16 cellular contexts compared by ENCODE assay signal in genomic region chr1:37544530-37544929, GRCh38. TPM values are rescaled to one million over a fixed set of nuclear protein-coding genes. Genes with fewer than 3 reads are reported as not detected.
DNase-seq lines count a peak whose midpoint lies in the region; ATAC-seq and TF ChIP-seq lines count a peak whose summit lies in the region.
"Had no signal": no experiment of that assay in that cellular context is flagged by ENCODE, and none has a peak within 500 bp of the region (broad histone marks: within the 10 kb centered on the region; RNA-seq: fewer than 3 reads in every experiment).

No MANE protein-coding gene starts in this region.

- H3K36me3 ChIP-seq in neuronal stem cell (replicated peaks in 1 of 2; ENCODE audit: control insufficient read depth in 2 of 2, insufficient read depth in 2 of 2, low read length in 2 of 2), result peaks cover 23 to 81% of the 10 kb centered on the region in 2 donors

- H3K27me3 Mint-ChIP-seq in activated naive CD8-positive, alpha-beta T cell treated with anti-CD3 and anti-CD28 coated beads, Interleukin-2, amount 10 ng/mL, durations not matched to agents 7 days and 5 days, result no peaks in the 10 kb centered on the region
- no peaks in the 10 kb centered on the region for H3K27me3 Mint-ChIP-seq in activated naive CD8-positive, alpha-beta T cell treated with anti-CD3 and anti-CD28 coated beads for 36 hours
- H3K27me3 Mint-ChIP-seq in endothelial cell (ENCODE audit: unreplicated experiment), result no peaks in the 10 kb centered on the region
- H3K27me3 Mint-ChIP-seq: CD8-positive, alpha-beta memory T cell had no signal

- H3K9me3 Mint-ChIP-seq in activated naive CD8-positive, alpha-beta T cell treated with anti-CD3 and anti-CD28 coated beads, Interleukin-2, amount 10 ng/mL, durations not matched to agents 7 days and 5 days, result no peaks in the 10 kb centered on the region
- H3K9me3 Mint-ChIP-seq in activated naive CD8-positive, alpha-beta T cell treated with anti-CD3 and anti-CD28 coated beads for 36 hours, result no peaks in the 10 kb centered on the region
- H3K9me3 Mint-ChIP-seq in endothelial cell (ENCODE audit: unreplicated experiment), result no peaks in the 10 kb centered on the region
- H3K9me3 Mint-ChIP-seq: CD8-positive, alpha-beta memory T cell; H9 had no signal

- H2BK15ac ChIP-seq in neuronal stem cell (ENCODE audit: low read length), result no peak overlapping the region

- H3K4me1 ChIP-seq in neuronal stem cell (ENCODE audit: control insufficient read depth in 2 of 2, insufficient read depth in 1 of 2, low read depth in 1 of 2, low read length in 2 of 2), result no peaks in the 10 kb centered on the region
- H3K4me1 ChIP-seq: BLaER1, Caco-2 had no signal

- H3K27me3 ChIP-seq in neuronal stem cell (ENCODE audit: control insufficient read depth in 3 of 3, insufficient read depth in 3 of 3, low read depth in 1 of 3, low read length in 3 of 3), result no peaks in the 10 kb centered on the region
- H3K27me3 ChIP-seq: BLaER1 had no signal

- H3K27ac ChIP-seq in neuronal stem cell (replicated peaks; ENCODE audit: low read length), result no peak overlapping the region
- H3K27ac ChIP-seq: BLaER1 had no signal

- no peak for DNase-seq in activated naive CD8-positive, alpha-beta T cell treated with anti-CD3 and anti-CD28 coated beads, Interleukin-2, amount 10 ng/mL, durations not matched to agents 7 days and 5 days
- DNase-seq in activated naive CD8-positive, alpha-beta T cell treated with anti-CD3 and anti-CD28 coated beads for 36 hours, result no peak
- no peak for DNase-seq in endothelial cell (ENCODE audit: low spot score)
- no peak for DNase-seq in neuronal stem cell (ENCODE audit: low spot score)
- no peak for DNase-seq in left lobe of liver (ENCODE audit: low spot score)
- no peak for DNase-seq in HT-29 (ENCODE audit: low spot score)
- DNase-seq: 8988T; AML-193; Caco-2; CD8-positive, alpha-beta memory T cell; DMS79; GOT3; H9 had no signal

- POLR2A ChIA-PET in activated naive CD8-positive, alpha-beta T cell treated with anti-CD3 and anti-CD28 coated beads, Interleukin-2, amount 10 ng/mL, durations not matched to agents 7 days and 5 days (lab: Charles Lee), result no interaction called here

- H3K79me1 ChIP-seq in neuronal stem cell (ENCODE audit: low read depth, low read length), result peaks cover 4% of the 10 kb centered on the region

- TF ChIP-seq CTCF in endothelial cell (IDR thresholded peaks at IDR 0.05; ENCODE audit: unreplicated experiment), result no peak

- no peak overlapping the region for H3K4ac ChIP-seq in neuronal stem cell (ENCODE audit: low read length)

- peaks cover 3% of the 10 kb centered on the region for H3K4me1 Mint-ChIP-seq in activated naive CD8-positive, alpha-beta T cell treated with anti-CD3 and anti-CD28 coated beads, Interleukin-2, amount 10 ng/mL, durations not matched to agents 7 days and 5 days
- H3K4me1 Mint-ChIP-seq in activated naive CD8-positive, alpha-beta T cell treated with anti-CD3 and anti-CD28 coated beads for 36 hours, result peaks cover 2% of the 10 kb centered on the region
- H3K4me1 Mint-ChIP-seq in endothelial cell (ENCODE audit: unreplicated experiment), result no peaks in the 10 kb centered on the region
- H3K4me1 Mint-ChIP-seq: H9 had no signal

- no peak overlapping the region for H3K4me2 ChIP-seq in neuronal stem cell (ENCODE audit: insufficient read depth, low read length, poor library complexity, severe bottlenecking)
- H3K4me2 ChIP-seq: BLaER1 had no signal

- H4K91ac ChIP-seq in neuronal stem cell (ENCODE audit: low read depth, low read length, poor library complexity), result no peak overlapping the region

- H3K4me3 ChIP-seq in neuronal stem cell (ENCODE audit: low read length in 2 of 2), result no peak overlapping the region
- H3K4me3 ChIP-seq: BLaER1 had no signal

- H3K4me3 Mint-ChIP-seq in activated naive CD8-positive, alpha-beta T cell treated with anti-CD3 and anti-CD28 coated beads, Interleukin-2, amount 10 ng/mL, durations not matched to agents 7 days and 5 days, result no peak overlapping the region
- H3K4me3 Mint-ChIP-seq in activated naive CD8-positive, alpha-beta T cell treated with anti-CD3 and anti-CD28 coated beads for 36 hours, result no peak overlapping the region
- peak overlapping the region; percentile 72 for H3K4me3 Mint-ChIP-seq in endothelial cell (ENCODE audit: unreplicated experiment)
- H3K4me3 Mint-ChIP-seq: H9 had no signal

- no peak overlapping the region for H2BK12ac ChIP-seq in neuronal stem cell (ENCODE audit: low read length)

- peak overlapping the region; percentile 50 for H3K9ac ChIP-seq in neuronal stem cell (ENCODE audit: low read depth, low read length, poor library complexity)
- H3K9ac ChIP-seq: BLaER1 had no signal

- H4K8ac ChIP-seq in neuronal stem cell (ENCODE audit: low read depth, low read length), result no peak overlapping the region

- no peak overlapping the region for H2BK5ac ChIP-seq in neuronal stem cell (ENCODE audit: low read length)

- no CpG with 5 or more reads among the region's 21 CpGs for whole genome bisulfite sequencing in neuronal stem cell (ENCODE audit: extremely low coverage in 2 of 2, insufficient read length in 2 of 2, insufficient replicate concordance in 1 of 2), 2 donors

- H3K23ac ChIP-seq in neuronal stem cell (ENCODE audit: low read depth, low read length, poor library complexity), result peak overlapping the region; percentile 91

- H2AK5ac ChIP-seq in neuronal stem cell (ENCODE audit: low read depth, low read length), result no peak overlapping the region

- H3K27ac Mint-ChIP-seq in activated naive CD8-positive, alpha-beta T cell treated with anti-CD3 and anti-CD28 coated beads, Interleukin-2, amount 10 ng/mL, durations not matched to agents 7 days and 5 days, result peak overlapping the region; percentile 5
- no peak overlapping the region for H3K27ac Mint-ChIP-seq in activated naive CD8-positive, alpha-beta T cell treated with anti-CD3 and anti-CD28 coated beads for 36 hours
- no peak overlapping the region for H3K27ac Mint-ChIP-seq in endothelial cell (ENCODE audit: unreplicated experiment)

- no peak for ATAC-seq in activated naive CD8-positive, alpha-beta T cell treated with anti-CD3 and anti-CD28 coated beads, Interleukin-2, amount 10 ng/mL, durations not matched to agents 7 days and 5 days (ENCODE audit: low read depth)
- ATAC-seq in left lobe of liver, result no peak
- ATAC-seq in activated CD4-positive, CD25-positive, alpha-beta regulatory T cell treated with anti-CD3 and anti-CD28 coated beads, Interleukin-2, amount 50 U/mL, for 24 hours, result no peak

- H2AFZ ChIP-seq in neuronal stem cell (ENCODE audit: low read length), result no peak overlapping the region

- no peak overlapping the region for H2BK120ac ChIP-seq in neuronal stem cell (ENCODE audit: low read depth, low read length)

- H3K36me3 Mint-ChIP-seq in activated naive CD8-positive, alpha-beta T cell treated with anti-CD3 and anti-CD28 coated beads, Interleukin-2, amount 10 ng/mL, durations not matched to agents 7 days and 5 days, result peaks cover 34% of the 10 kb centered on the region
- H3K36me3 Mint-ChIP-seq in activated naive CD8-positive, alpha-beta T cell treated with anti-CD3 and anti-CD28 coated beads for 36 hours, result peaks cover 27% of the 10 kb centered on the region
- H3K36me3 Mint-ChIP-seq in endothelial cell (ENCODE audit: low read depth, unreplicated experiment), result peaks cover 22% of the 10 kb centered on the region

- no peak overlapping the region for H3K18ac ChIP-seq in neuronal stem cell (ENCODE audit: low read length)

- no peak overlapping the region for H3K14ac ChIP-seq in neuronal stem cell (ENCODE audit: low read length)

- H3K9me3 ChIP-seq in neuronal stem cell (replicated peaks in 1 of 2; ENCODE audit: control insufficient read depth in 2 of 2, insufficient read depth in 1 of 2, low read depth in 1 of 2, low read length in 2 of 2), result no peaks in the 10 kb centered on the region
- H3K9me3 ChIP-seq: BLaER1, Caco-2 had no signal

RNA-seq across cellular contexts. Expression of gene SNIP1, which starts 9.6 kb away (rescaled TPM):
- 10 to 100 TPM; 29.3 to 32.3 TPM for total RNA-seq in activated naive CD8-positive, alpha-beta T cell treated with anti-CD3 and anti-CD28 coated beads, Interleukin-2, amount 10 ng/mL, durations not matched to agents 7 days and 5 days
- 10 to 100 TPM; 25.2 to 27.6 TPM for total RNA-seq in activated naive CD8-positive, alpha-beta T cell treated with anti-CD3 and anti-CD28 coated beads for 36 hours
- total RNA-seq in endothelial cell (ENCODE audit: unreplicated experiment), result 21.4 TPM
- 5.4 TPM for polyA plus RNA-seq in neuronal stem cell (2013, experiment 1 of 2)
- 6.2 TPM for polyA plus RNA-seq in neuronal stem cell (2013, experiment 2 of 2)
- total RNA-seq in left lobe of liver, result 6.9 TPM
- 15.9 and 23.9 TPM in 2 replicates for total RNA-seq in HT-29 (2014; rRNA removed; shearing (Covaris generic))

RNA-seq across cellular contexts. Expression of gene DNALI1, which starts 12.2 kb away (rescaled TPM):
- under 1 TPM in 1 of 2 experiments, not detected in 1; 0.11 TPM for total RNA-seq in activated naive CD8-positive, alpha-beta T cell treated with anti-CD3 and anti-CD28 coated beads, Interleukin-2, amount 10 ng/mL, durations not matched to agents 7 days and 5 days
- not detected for total RNA-seq in activated naive CD8-positive, alpha-beta T cell treated with anti-CD3 and anti-CD28 coated beads for 36 hours
- total RNA-seq in endothelial cell (ENCODE audit: unreplicated experiment) (13.0 TPM), left lobe of liver (6.8 TPM)
- 42.8 TPM for polyA plus RNA-seq in neuronal stem cell (2013, experiment 1 of 2)
- 40.9 TPM for polyA plus RNA-seq in neuronal stem cell (2013, experiment 2 of 2)
- 0.23 and 0.37 TPM in 2 replicates for total RNA-seq in HT-29 (2014; rRNA removed; shearing (Covaris generic))
- total RNA-seq: CD8-positive, alpha-beta memory T cell; G401 had no signal

RNA-seq across cellular contexts. Expression of gene MEAF6, which starts 30.0 kb away (rescaled TPM):
- total RNA-seq in activated naive CD8-positive, alpha-beta T cell treated with anti-CD3 and anti-CD28 coated beads, Interleukin-2, amount 10 ng/mL, durations not matched to agents 7 days and 5 days, result 10 to 100 TPM; 73.8 to 80.6 TPM
- total RNA-seq in activated naive CD8-positive, alpha-beta T cell treated with anti-CD3 and anti-CD28 coated beads for 36 hours, result 10 to 100 TPM; 78.3 to 83.3 TPM
- 50.6 TPM for total RNA-seq in endothelial cell (ENCODE audit: unreplicated experiment)
- polyA plus RNA-seq in neuronal stem cell (2013, experiment 1 of 2), result 64.9 TPM
- polyA plus RNA-seq in neuronal stem cell (2013, experiment 2 of 2), result 65.6 TPM
- 16.0 TPM for total RNA-seq in left lobe of liver
- 23.5 and 52.8 TPM in 2 replicates for total RNA-seq in HT-29 (2014; rRNA removed; shearing (Covaris generic))

RNA-seq across cellular contexts. Expression of gene GNL2, which starts 51.2 kb away (rescaled TPM):
- 10 to 100 TPM; 45.2 to 46.9 TPM for total RNA-seq in activated naive CD8-positive, alpha-beta T cell treated with anti-CD3 and anti-CD28 coated beads, Interleukin-2, amount 10 ng/mL, durations not matched to agents 7 days and 5 days
- 100 to 1,000 TPM in 1 of 2 experiments, 10 to 100 TPM in 1; 95.8 to 101 TPM for total RNA-seq in activated naive CD8-positive, alpha-beta T cell treated with anti-CD3 and anti-CD28 coated beads for 36 hours
- total RNA-seq in endothelial cell (ENCODE audit: unreplicated experiment) (38.9 TPM), left lobe of liver (11.5 TPM)
- 125 TPM for polyA plus RNA-seq in neuronal stem cell (2013, experiment 1 of 2)
- polyA plus RNA-seq in neuronal stem cell (2013, experiment 2 of 2), result 124 TPM
- total RNA-seq in HT-29 (2014; rRNA removed; shearing (Covaris generic)), result 66.1 and 77.5 TPM in 2 replicates
